ENCODE assay signal across 2 cellular contexts in the genomic region with DNA sequence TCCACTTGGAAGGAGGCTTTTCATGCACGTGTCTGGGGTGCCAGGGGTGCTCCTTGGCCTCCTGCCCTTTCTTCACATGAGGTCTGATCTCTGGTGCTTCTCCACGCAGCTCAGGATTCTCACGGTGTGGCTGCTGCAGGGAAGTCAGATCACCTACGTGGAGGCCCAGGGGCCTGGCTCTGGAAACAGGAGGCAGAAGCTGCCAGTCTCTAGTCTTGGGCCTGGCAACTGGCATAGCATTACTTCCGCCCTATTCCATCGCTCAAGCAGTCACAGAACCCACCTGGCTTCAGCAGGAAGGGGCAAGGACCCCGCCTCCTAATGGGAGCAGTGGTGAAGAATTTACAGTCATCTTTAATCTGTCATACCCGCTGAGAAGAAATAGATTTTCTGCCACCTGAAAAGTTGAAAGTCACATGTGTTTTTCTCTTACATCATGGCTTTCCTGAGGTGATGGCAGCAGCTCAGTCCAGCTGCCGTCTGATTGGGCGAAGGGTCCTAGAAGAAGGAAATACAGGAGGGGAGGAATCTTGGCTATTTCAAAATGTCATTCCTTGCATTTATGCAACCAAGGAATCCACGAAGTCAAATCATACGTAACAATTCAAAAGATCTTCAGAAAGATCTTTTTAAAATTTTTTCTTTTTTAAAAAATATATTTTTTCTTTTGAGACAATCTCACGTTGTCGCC.
TF ChIP-seq lines count a peak whose summit lies in the region.

No MANE protein-coding gene starts in this region.

TF ChIP-seq in A549, 52 proteins besides CTCF, POLR2A, EP300 and RAD21 (continued from another document):
- TF ChIP-seq BHLHE40 (IDR thresholded peaks at IDR 0.05; ENCODE audit: low read depth, low read length): no peak
- TF ChIP-seq, protein P1, sequence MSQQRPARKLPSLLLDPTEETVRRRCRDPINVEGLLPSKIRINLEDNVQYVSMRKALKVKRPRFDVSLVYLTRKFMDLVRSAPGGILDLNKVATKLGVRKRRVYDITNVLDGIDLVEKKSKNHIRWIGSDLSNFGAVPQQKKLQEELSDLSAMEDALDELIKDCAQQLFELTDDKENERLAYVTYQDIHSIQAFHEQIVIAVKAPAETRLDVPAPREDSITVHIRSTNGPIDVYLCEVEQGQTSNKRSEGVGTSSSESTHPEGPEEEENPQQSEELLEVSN (IDR thresholded peaks at IDR 0.05; ENCODE audit: borderline replicate concordance, low read depth): no peak
- TF ChIP-seq EHF (CRISPR knock-in tag; IDR thresholded peaks at IDR 0.05): no peak
- no peak for TF ChIP-seq RFX5 (IDR thresholded peaks at IDR 0.05)
- TF ChIP-seq SMC3 (IDR thresholded peaks at IDR 0.05): no peak
- no peak for TF ChIP-seq HOXA7 (CRISPR knock-in tag; IDR thresholded peaks at IDR 0.05)
- no peak for TF ChIP-seq CBX8 (IDR thresholded peaks at IDR 0.05)

TF ChIP-seq in GM23338, 12 proteins besides CTCF, POLR2A, EP300 and RAD21 (continued from another document):
- TF ChIP-seq ETS1 (IDR thresholded peaks at IDR 0.05) (no peak), JUNB (IDR thresholded peaks at IDR 0.05; ENCODE audit: unreplicated experiment) (no peak), ZNF114 (CRISPR knock-in tag; IDR thresholded peaks at IDR 0.05) (no peak)
